8 cellular contexts compared by ENCODE assay signal in the genomic region with DNA sequence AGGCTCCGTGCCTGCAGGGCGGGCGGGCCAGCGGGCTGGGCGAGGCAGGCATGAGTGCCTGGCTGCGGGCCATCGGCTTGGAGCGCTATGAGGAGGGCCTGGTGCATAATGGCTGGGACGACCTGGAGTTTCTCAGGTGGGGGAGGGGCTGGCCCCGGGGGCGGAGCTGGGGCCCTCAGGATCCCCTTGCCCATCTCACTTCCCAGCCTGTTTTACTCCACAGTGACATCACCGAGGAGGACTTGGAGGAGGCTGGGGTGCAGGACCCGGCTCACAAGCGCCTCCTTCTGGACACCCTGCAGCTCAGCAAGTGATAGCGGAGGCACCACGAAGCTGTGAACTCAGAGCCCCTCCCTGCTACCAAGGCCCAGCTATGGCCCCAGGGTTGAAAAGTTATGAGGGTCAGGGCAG. TPM values are rescaled to one million over a fixed set of nuclear protein-coding genes. Genes with fewer than 3 reads are reported as not detected.
DNase-seq lines count a peak whose midpoint lies in the region; ATAC-seq and TF ChIP-seq lines count a peak whose summit lies in the region.

No MANE protein-coding gene starts in this region.

- H3K36me3 ChIP-seq in DOHH2 (ENCODE audit: control insufficient read depth, low read length), result peaks cover 54% of the 10 kb centered on the region
- peaks cover 47% of the 10 kb centered on the region for H3K36me3 ChIP-seq in HUES6 (ENCODE audit: control insufficient read depth, insufficient read depth, low read length)
- peaks cover 12% of the 10 kb centered on the region for H3K36me3 ChIP-seq in kidney epithelial cell (ENCODE audit: control insufficient read depth, insufficient read depth, low read length)

- H3K4me2 ChIP-seq in DOHH2 (ENCODE audit: low read length), result no peak overlapping the region

- no peaks in the 10 kb centered on the region for H3K79me2 ChIP-seq in DOHH2 (ENCODE audit: control insufficient read depth, low read length)

- no peak overlapping the region for H3K27ac ChIP-seq in DOHH2 (ENCODE audit: low read depth, low read length)
- no peak overlapping the region for H3K27ac ChIP-seq in HUES6 (ENCODE audit: low read depth, low read length)

- TF ChIP-seq CTCF in DOHH2 (IDR thresholded peaks at IDR 0.05; ENCODE audit: low read depth, low read length, poor library complexity, severe bottlenecking) (peak; percentile 93), cardiac fibroblast (IDR thresholded peaks at IDR 0.05; ENCODE audit: low read depth, low read length) (peak; percentile 86), kidney epithelial cell (IDR thresholded peaks at IDR 0.05; ENCODE audit: insufficient read depth, low read length, poor library complexity, severe bottlenecking) (peak; percentile 80)

- H3K4me1 ChIP-seq in DOHH2 (ENCODE audit: control insufficient read depth, low read length), result peaks cover 3% of the 10 kb centered on the region; the same call in 1 of the 2 replicates
- H3K4me1 ChIP-seq in HUES6 (ENCODE audit: control insufficient read depth, insufficient read depth, low read length), result peaks cover 30% of the 10 kb centered on the region

- H3K27me3 ChIP-seq in DOHH2 (ENCODE audit: control insufficient read depth, low read length), result peaks cover 33% of the 10 kb centered on the region
- H3K27me3 ChIP-seq in HUES6 (ENCODE audit: control insufficient read depth, insufficient read depth, low read length), result peaks cover 44% of the 10 kb centered on the region
- peaks cover 39% of the 10 kb centered on the region for H3K27me3 ChIP-seq in kidney epithelial cell (ENCODE audit: control insufficient read depth, insufficient read depth, low read length)

- H3K9ac ChIP-seq in HUES6 (ENCODE audit: low read length), result no peak overlapping the region

- peaks cover 9% of the 10 kb centered on the region; the same call in 1 of the 2 replicates for H4K20me1 ChIP-seq in DOHH2 (ENCODE audit: control insufficient read depth, insufficient read depth, low read depth, low read length)

- peak; percentile 53 for ATAC-seq in SK-N-SH treated with all-trans-retinoic acid at 6 μM for 48 hours
- ATAC-seq in GM18517 (IDR thresholded peaks at IDR 0.05; ENCODE audit: unreplicated experiment), result no peak
- ATAC-seq in GM19324 (IDR thresholded peaks at IDR 0.05; ENCODE audit: low FRiP score, unreplicated experiment), result no peak

- H3F3A ChIP-seq in DOHH2 (ENCODE audit: control insufficient read depth, insufficient read depth), result peaks cover 8% of the 10 kb centered on the region

- H3K9me3 ChIP-seq in DOHH2 (ENCODE audit: control insufficient read depth, insufficient read depth, low read length) (no peaks in the 10 kb centered on the region), HUES6 (ENCODE audit: control insufficient read depth, insufficient read depth, low read depth, low read length) (no peaks in the 10 kb centered on the region)

- DNase-seq in cardiac fibroblast (ENCODE audit: low read depth in 2 of 2) (peak; percentile 70 to 80), kidney epithelial cell (ENCODE audit: low read depth) (no peak)
- DNase-seq in stimulated activated CD4-positive, alpha-beta T cell treated with anti-CD3 and anti-CD28 coated beads, Interleukin-4, amount 100 ng/mL, for 48 hours (ENCODE audit: low read depth in 2 of 2), result peak; percentile 34 to 59

- H3K4me3 ChIP-seq in DOHH2 (ENCODE audit: low read length) (no peak overlapping the region), HUES6 (ENCODE audit: low read depth, low read length) (peak overlapping the region; percentile 47), cardiac fibroblast (replicated peaks in 1 of 2; ENCODE audit: low read depth in 2 of 2, low read length in 2 of 2) (no peak overlapping the region), kidney epithelial cell (ENCODE audit: low read depth, low read length) (no peak overlapping the region)

- H3K9me2 ChIP-seq in DOHH2 (replicated peaks; ENCODE audit: control insufficient read depth, low read length), result no peaks in the 10 kb centered on the region

TF ChIP-seq in SK-N-SH treated with all-trans-retinoic acid at 6 μM for 48 hours, 23 proteins besides CTCF, POLR2A, EP300 and RAD21 (continues in another document):
- TF ChIP-seq, protein P1, sequence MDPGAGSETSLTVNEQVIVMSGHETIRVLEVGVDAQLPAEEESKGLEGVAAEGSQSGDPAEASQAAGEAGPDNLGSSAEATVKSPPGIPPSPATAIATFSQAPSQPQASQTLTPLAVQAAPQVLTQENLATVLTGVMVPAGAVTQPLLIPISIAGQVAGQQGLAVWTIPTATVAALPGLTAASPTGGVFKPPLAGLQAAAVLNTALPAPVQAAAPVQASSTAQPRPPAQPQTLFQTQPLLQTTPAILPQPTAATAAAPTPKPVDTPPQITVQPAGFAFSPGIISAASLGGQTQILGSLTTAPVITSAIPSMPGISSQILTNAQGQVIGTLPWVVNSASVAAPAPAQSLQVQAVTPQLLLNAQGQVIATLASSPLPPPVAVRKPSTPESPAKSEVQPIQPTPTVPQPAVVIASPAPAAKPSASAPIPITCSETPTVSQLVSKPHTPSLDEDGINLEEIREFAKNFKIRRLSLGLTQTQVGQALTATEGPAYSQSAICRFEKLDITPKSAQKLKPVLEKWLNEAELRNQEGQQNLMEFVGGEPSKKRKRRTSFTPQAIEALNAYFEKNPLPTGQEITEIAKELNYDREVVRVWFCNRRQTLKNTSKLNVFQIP (CRISPR knock-in tag; IDR thresholded peaks at IDR 0.05; ENCODE audit: borderline replicate concordance, low read depth), result no peak
- peak; percentile 11; the same call in 1 of the 2 replicates for TF ChIP-seq GLIS3 (CRISPR knock-in tag; IDR thresholded peaks at IDR 0.05)
- TF ChIP-seq BACH2 (CRISPR knock-in tag; IDR thresholded peaks at IDR 0.05; ENCODE audit: borderline replicate concordance), result no peak
- no peak; the same call in 1 of the 2 replicates for TF ChIP-seq SNAI2 (CRISPR knock-in tag; IDR thresholded peaks at IDR 0.05)
- 0 out of 2 replicates have a peak, but pooled peaks have one; percentile 5 for TF ChIP-seq CSDC2 (CRISPR knock-in tag; IDR thresholded peaks at IDR 0.05)
- TF ChIP-seq RARB (CRISPR knock-in tag; IDR thresholded peaks at IDR 0.05), result 0 out of 2 replicates have a peak, but pooled peaks have one; percentile 13
- no peak for TF ChIP-seq ARNTL (CRISPR knock-in tag; IDR thresholded peaks at IDR 0.05; ENCODE audit: borderline replicate concordance, low read depth)
- TF ChIP-seq ISL1 (CRISPR knock-in tag; IDR thresholded peaks at IDR 0.05), result no peak
- TF ChIP-seq TCF4 (CRISPR knock-in tag; IDR thresholded peaks at IDR 0.05; ENCODE audit: borderline replicate concordance), result no peak
- no peak for TF ChIP-seq ZFP30 (CRISPR knock-in tag; IDR thresholded peaks at IDR 0.05)
- no peak for TF ChIP-seq TOX (CRISPR knock-in tag; IDR thresholded peaks at IDR 0.05; ENCODE audit: borderline replicate concordance)
- no peak for TF ChIP-seq ZNF8 (CRISPR knock-in tag; IDR thresholded peaks at IDR 0.05)
- no peak; the same call in 1 of the 2 replicates for TF ChIP-seq ZFP3 (CRISPR knock-in tag; IDR thresholded peaks at IDR 0.05)
- no peak for TF ChIP-seq PPARA (CRISPR knock-in tag; IDR thresholded peaks at IDR 0.05; ENCODE audit: borderline replicate concordance)
- TF ChIP-seq ESRRG (CRISPR knock-in tag; IDR thresholded peaks at IDR 0.05), result peak; percentile 3; the same call in 1 of the 2 replicates
- TF ChIP-seq, protein P2, sequence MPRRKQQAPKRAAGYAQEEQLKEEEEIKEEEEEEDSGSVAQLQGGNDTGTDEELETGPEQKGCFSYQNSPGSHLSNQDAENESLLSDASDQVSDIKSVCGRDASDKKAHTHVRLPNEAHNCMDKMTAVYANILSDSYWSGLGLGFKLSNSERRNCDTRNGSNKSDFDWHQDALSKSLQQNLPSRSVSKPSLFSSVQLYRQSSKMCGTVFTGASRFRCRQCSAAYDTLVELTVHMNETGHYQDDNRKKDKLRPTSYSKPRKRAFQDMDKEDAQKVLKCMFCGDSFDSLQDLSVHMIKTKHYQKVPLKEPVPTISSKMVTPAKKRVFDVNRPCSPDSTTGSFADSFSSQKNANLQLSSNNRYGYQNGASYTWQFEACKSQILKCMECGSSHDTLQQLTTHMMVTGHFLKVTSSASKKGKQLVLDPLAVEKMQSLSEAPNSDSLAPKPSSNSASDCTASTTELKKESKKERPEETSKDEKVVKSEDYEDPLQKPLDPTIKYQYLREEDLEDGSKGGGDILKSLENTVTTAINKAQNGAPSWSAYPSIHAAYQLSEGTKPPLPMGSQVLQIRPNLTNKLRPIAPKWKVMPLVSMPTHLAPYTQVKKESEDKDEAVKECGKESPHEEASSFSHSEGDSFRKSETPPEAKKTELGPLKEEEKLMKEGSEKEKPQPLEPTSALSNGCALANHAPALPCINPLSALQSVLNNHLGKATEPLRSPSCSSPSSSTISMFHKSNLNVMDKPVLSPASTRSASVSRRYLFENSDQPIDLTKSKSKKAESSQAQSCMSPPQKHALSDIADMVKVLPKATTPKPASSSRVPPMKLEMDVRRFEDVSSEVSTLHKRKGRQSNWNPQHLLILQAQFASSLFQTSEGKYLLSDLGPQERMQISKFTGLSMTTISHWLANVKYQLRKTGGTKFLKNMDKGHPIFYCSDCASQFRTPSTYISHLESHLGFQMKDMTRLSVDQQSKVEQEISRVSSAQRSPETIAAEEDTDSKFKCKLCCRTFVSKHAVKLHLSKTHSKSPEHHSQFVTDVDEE (CRISPR knock-in tag; IDR thresholded peaks at IDR 0.05), result no peak
- TF ChIP-seq ZNF70 (CRISPR knock-in tag; IDR thresholded peaks at IDR 0.05), result no peak
- TF ChIP-seq, protein P3, sequence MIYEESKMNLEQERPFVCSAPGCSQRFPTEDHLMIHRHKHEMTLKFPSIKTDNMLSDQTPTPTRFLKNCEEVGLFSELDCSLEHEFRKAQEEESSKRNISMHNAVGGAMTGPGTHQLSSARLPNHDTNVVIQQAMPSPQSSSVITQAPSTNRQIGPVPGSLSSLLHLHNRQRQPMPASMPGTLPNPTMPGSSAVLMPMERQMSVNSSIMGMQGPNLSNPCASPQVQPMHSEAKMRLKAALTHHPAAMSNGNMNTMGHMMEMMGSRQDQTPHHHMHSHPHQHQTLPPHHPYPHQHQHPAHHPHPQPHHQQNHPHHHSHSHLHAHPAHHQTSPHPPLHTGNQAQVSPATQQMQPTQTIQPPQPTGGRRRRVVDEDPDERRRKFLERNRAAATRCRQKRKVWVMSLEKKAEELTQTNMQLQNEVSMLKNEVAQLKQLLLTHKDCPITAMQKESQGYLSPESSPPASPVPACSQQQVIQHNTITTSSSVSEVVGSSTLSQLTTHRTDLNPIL (CRISPR knock-in tag; IDR thresholded peaks at IDR 0.05; ENCODE audit: low read depth), result 0 out of 2 replicates have a peak, but pooled peaks have one; percentile 10
- no peak; the same call in 1 of the 2 replicates for TF ChIP-seq ZC3H10 (CRISPR knock-in tag; IDR thresholded peaks at IDR 0.05)

RNA-seq across cellular contexts. Expression of a gene that starts 5.9 kb away (rescaled TPM):
- not detected in 2 replicates for total RNA-seq in kidney epithelial cell

RNA-seq across cellular contexts. Expression of a gene that starts 13.5 kb away (rescaled TPM):
- total RNA-seq in kidney epithelial cell, result 93.1 and 113 TPM in 2 replicates

RNA-seq across cellular contexts. Expression of a gene that starts 21.5 kb away (rescaled TPM):
- total RNA-seq in kidney epithelial cell, result not detected in 2 replicates

RNA-seq across cellular contexts. Expression of a gene that starts 46.1 kb away (rescaled TPM):
- total RNA-seq in kidney epithelial cell, result 0.55 and 1.7 TPM in 2 replicates
